In the genomic region with DNA sequence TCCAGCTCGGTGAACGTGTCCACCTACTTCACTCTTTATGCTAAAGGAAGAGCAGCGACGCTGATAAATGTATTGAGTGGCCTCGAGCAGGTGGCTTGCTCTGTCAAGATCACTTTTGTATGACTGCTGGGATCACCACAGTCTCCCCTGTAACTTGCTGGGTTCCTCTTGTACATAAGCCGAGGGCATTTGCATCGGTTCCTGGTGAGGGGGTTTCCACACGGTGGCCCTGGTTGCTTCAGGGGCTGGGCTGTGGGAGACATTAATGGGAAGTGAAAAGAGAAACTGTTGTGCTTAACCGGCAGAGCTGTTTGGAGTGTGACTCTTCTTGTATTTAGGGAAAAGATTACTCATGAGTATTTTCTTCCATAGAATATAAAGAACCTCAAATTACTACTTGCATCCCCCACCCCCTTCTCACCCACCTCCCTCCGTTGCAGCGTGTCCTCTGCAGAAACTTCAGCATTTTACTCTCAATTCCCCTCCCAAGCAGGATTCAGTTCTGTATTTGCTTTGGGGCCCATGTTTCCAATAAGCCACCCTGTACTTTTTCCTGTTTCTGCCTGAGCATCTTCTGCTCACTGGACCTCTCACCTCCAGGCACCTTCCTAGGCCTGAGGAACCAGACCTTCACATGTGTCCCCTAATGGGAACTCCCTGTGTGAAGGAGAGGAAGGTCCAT, we compare ENCODE assay signal across 8 cellular contexts.
DNase-seq lines count a peak whose midpoint lies in the region; ATAC-seq and TF ChIP-seq lines count a peak whose summit lies in the region.

No MANE protein-coding gene starts in this region.

- intact Hi-C loops in adrenal gland (cut with DNase I): no loop called here

- peak overlapping the region in 4 of 5 donors; percentile 11 to 88 (median 48) for H3K27ac ChIP-seq in adrenal gland

- peaks cover 41 to 92% of the 10 kb centered on the region in 2 donors for H3K4me1 ChIP-seq in adrenal gland (replicated peaks in 1 of 2)

- no peak for TF ChIP-seq POLR2A in adrenal gland (IDR thresholded peaks at IDR 0.05)

- peak; percentile 82 for ATAC-seq in GM18861 (IDR thresholded peaks at IDR 0.05; ENCODE audit: unreplicated experiment)
- ATAC-seq in HG02610 (IDR thresholded peaks at IDR 0.05; ENCODE audit: unreplicated experiment): peak; percentile 91

- H3K4me3 ChIP-seq in adrenal gland: no peak overlapping the region

- H3K9me3 ChIP-seq in adrenal gland (replicated peaks in 1 of 3): no peaks in the 10 kb centered on the region

- H3K27me3 ChIP-seq in adrenal gland: no peaks in the 10 kb centered on the region

- peaks cover 0 to 4% of the 10 kb centered on the region in 2 donors for H3K36me3 ChIP-seq in adrenal gland (replicated peaks in 1 of 2)

- DNase-seq in NCI-H345 treated with DMSO at 0.1 percent for 48 hours (lab: John Stamatoyannopoulos, UW; ENCODE audit: unreplicated experiment): peak; percentile 66
- peak in 5 of 7 donors; percentile 41 to 69 (median 59) for DNase-seq in adrenal gland
- DNase-seq in stimulated activated CD4-positive, alpha-beta T cell treated with anti-CD3 and anti-CD28 coated beads, Interleukin-12 subunit alpha, Interleukin-12 subunit beta, amount 100 ng/mL, for 48 hours (ENCODE audit: low read depth in 2 of 3, low spot score in 1 of 3): peak; percentile 62 to 76 (median 71)
- DNase-seq in activated gamma-delta T cell treated with Interleukin-2 at 50 U/mL for 16 hours: no peak
- DNase-seq in NCI-H1417 treated with DMSO at 0.1 percent for 48 hours (lab: John Stamatoyannopoulos, UW): no peak
- no peak for DNase-seq in amniotic stem cell (lab: John Stamatoyannopoulos, UW)

- 71 to 88% (median 76%) methylated on average over 11 of the region's 11 CpGs for WGBS in adrenal gland, 4 donors

- no peak for TF ChIP-seq CTCF in adrenal gland (IDR thresholded peaks at IDR 0.05)

Comparison
In these comparisons a context has a peak if more than half of its experiments do, and no peak if none do; other contexts are left out.
1. DNase-seq: peak in NCI-H345 treated with DMSO at 0.1 percent for 48 hours (single experiment), adrenal gland (5 of 7) and stimulated activated CD4-positive, alpha-beta T cell treated with anti-CD3 and anti-CD28 coated beads, Interleukin-12 subunit alpha, Interleukin-12 subunit beta, amount 100 ng/mL, for 48 hours (3 of 3); none in activated gamma-delta T cell treated with Interleukin-2 at 50 U/mL for 16 hours (single experiment), NCI-H1417 treated with DMSO at 0.1 percent for 48 hours (single experiment) and amniotic stem cell (single experiment).